ENCODE assay signal across 16 cellular contexts in the genomic region with DNA sequence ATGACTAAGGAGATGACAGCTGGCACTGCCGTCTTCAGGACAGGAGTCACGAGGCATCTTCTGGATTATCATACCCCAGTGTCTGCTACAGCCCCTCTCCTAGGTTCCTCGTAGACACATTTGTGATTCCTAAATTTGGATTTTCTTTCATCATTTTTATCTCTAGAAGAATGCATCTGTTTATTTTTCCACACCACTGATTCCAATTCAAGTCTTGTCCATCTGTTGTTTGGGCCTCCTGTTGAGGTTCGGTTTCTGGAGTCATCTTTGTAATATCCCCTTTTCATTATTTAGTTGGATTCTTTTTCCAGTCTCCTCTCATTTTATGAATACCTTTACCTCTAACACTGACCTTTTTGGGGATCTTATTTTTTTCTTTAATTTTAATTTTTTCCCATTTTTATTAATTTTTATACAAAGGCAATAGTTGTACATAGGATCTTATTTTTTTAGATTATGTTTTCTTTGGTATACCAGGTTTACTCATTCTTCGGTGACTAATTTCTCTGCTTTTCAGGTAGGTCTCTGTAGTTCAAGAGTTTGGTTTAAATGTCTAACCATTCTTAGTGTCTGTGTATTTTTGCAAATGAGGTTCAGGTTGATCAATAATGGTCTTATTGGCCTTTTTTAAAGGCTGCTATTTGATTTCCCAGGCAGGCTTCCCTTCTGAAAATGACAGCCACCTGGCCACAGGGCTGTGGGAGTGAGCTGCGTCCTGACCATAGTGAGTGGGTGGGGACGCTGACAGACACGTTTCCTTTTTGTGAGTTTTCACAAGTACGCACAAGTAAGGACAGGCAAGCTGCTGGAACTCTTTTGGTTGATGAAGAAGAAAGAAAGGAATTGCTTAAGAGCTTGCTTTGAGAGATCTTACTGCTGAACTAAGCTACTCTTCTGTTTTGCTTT. TPM values are rescaled to one million over a fixed set of nuclear protein-coding genes. Genes with fewer than 3 reads are reported as not detected.
A peak's percentile ranks its signal among the peaks of the same experiment; 100 is the strongest.
DNase-seq lines count a peak whose midpoint lies in the region; ATAC-seq and TF ChIP-seq lines count a peak whose summit lies in the region.
"Had no signal": no experiment of that assay in that cellular context is flagged by ENCODE, and none has a peak within 500 bp of the region (broad histone marks: within the 10 kb centered on the region; RNA-seq: fewer than 3 reads in every experiment).

No MANE protein-coding gene starts in this region.

- dilution Hi-C loops in mammary epithelial cell (cut with HindIII; ENCODE audit: low sequenced_read_pairs): no loop called here

- no peak overlapping the region for H3K9ac ChIP-seq in mammary epithelial cell (ENCODE audit: insufficient read depth, low read length)
- H3K9ac ChIP-seq: SK-N-SH had no signal

- no peaks in the 10 kb centered on the region for H3K9me3 ChIP-seq in mammary epithelial cell (replicated peaks; ENCODE audit: insufficient read depth, low read length)
- H3K9me3 ChIP-seq: colonic mucosa, lower lobe of right lung, SK-N-SH, stomach had no signal

- H3K4me2 ChIP-seq in mammary epithelial cell (ENCODE audit: insufficient read depth, low read depth, low read length): peak overlapping the region; percentile 74
- H3K4me2 ChIP-seq: SK-N-SH had no signal

- CTCF ChIA-PET in mammary epithelial cell (lab: Charles Lee; ENCODE audit: low non-redundant PET) (no interaction called here), Calu3 (lab: Charles Lee) (interaction anchor here (1.2 kb wide), 1 partner anchor 15 kb away, joined by 3 read pairs; no protein-coding TSS in a partner anchor)

- in situ Hi-C loops in mammary epithelial cell (cut with MboI; ENCODE audit: low sequenced_read_pairs in 2 of 2): no loop called here

- peak overlapping the region; percentile 27 for H2AFZ ChIP-seq in mammary epithelial cell (ENCODE audit: low read depth, low read length)

- H3K27ac ChIP-seq in mammary epithelial cell (ENCODE audit: insufficient read depth, low read depth, low read length): no peak overlapping the region
- H3K27ac ChIP-seq: colonic mucosa, lower lobe of right lung, stomach had no signal

- H3K36me3 ChIP-seq in mammary epithelial cell (ENCODE audit: insufficient read depth, low read length): no peaks in the 10 kb centered on the region
- H3K36me3 ChIP-seq: colonic mucosa, lower lobe of right lung had no signal

- intact Hi-C loops in mammary epithelial cell (cut with micrococcal nuclease) (no loop called here), Calu3 (cut with micrococcal nuclease; ENCODE audit: unreplicated experiment) (loop anchor here (5.0 kb wide), 1 partner anchor 33 kb away; a partner anchor contains a TSS)

- WGBS in mammary epithelial cell (ENCODE audit: low coverage, missing lambda C conversion rate): 52% methylated on average over 9 of the region's 9 CpGs

- H3K36me3 Mint-ChIP-seq in Calu3 (ENCODE audit: insufficient read depth, unreplicated experiment): peaks cover 5% of the 10 kb centered on the region

- H3K9me3 Mint-ChIP-seq in Calu3 (ENCODE audit: low read depth, unreplicated experiment): no peaks in the 10 kb centered on the region

- peaks cover 23% of the 10 kb centered on the region for H3K4me1 ChIP-seq in mammary epithelial cell (ENCODE audit: insufficient read depth, low read length)
- H3K4me1 ChIP-seq: colonic mucosa, lower lobe of right lung had no signal

- peak overlapping the region in 1 of 3 experiments; percentile 6 for H3K4me3 ChIP-seq in mammary epithelial cell (replicated peaks in 1 of 3; ENCODE audit: insufficient read depth in 1 of 3, low read depth in 2 of 3, low read length in 3 of 3)
- H3K4me3 ChIP-seq: colonic mucosa, lower lobe of right lung, stomach had no signal

- ATAC-seq in GM18511 (IDR thresholded peaks at IDR 0.05; ENCODE audit: unreplicated experiment): peak; percentile 49
- ATAC-seq in HG02870 (IDR thresholded peaks at IDR 0.05; ENCODE audit: unreplicated experiment): peak; percentile 62
- ATAC-seq: lower lobe of right lung, sciatic nerve had no signal

- H3K79me2 ChIP-seq in mammary epithelial cell (ENCODE audit: insufficient read depth, low read length): peaks cover 32% of the 10 kb centered on the region

- H4K20me1 ChIP-seq in mammary epithelial cell (ENCODE audit: insufficient read depth, low read length): no peaks in the 10 kb centered on the region

- TF ChIP-seq CTCF in mammary epithelial cell (conservative IDR thresholded peaks at IDR 0.05 in 1 of 2, IDR thresholded peaks at IDR 0.05 in 1 of 2; ENCODE audit: extremely low read depth in 1 of 2, insufficient read depth in 1 of 2, low read depth in 1 of 2, low read length in 2 of 2): no peak
- no peak for TF ChIP-seq CTCF in Calu3 (IDR thresholded peaks at IDR 0.05; ENCODE audit: unreplicated experiment)

- H3K27ac Mint-ChIP-seq in Calu3 (ENCODE audit: unreplicated experiment): no peak overlapping the region
- H3K27ac Mint-ChIP-seq: nephron progenitor cell had no signal

- peak; percentile 9 for DNase-seq in CD1c-positive myeloid dendritic cell (ENCODE audit: extremely low spot score)
- DNase-seq in mammary epithelial cell: peak; percentile 88
- no peak for DNase-seq in ureter (ENCODE audit: low spot score)
- no peak for DNase-seq in Calu3
- DNase-seq in putamen (ENCODE audit: low spot score): no peak
- DNase-seq in SK-N-DZ (ENCODE audit: low spot score): no peak
- DNase-seq: activated T-cell treated with anti-CD3 and anti-CD28 coated beads, Interleukin-2, amount 50 U/mL, for 1 hour; colonic mucosa; lower lobe of right lung; nephron progenitor cell; SK-N-SH; stimulated activated CD4-positive, alpha-beta T cell treated with anti-CD3 and anti-CD28 coated beads, Interleukin-4, amount 100 ng/mL, for 24 hours; stomach had no signal

- BruUV-seq in mammary epithelial cell (replicated peaks; lab: Mats Ljungman, UMichigan): no TSS peak
- no TSS peak for BruUV-seq in Calu3 (replicated peaks; lab: Mats Ljungman, UMichigan)

- H3K4me3 Mint-ChIP-seq in Calu3 (ENCODE audit: low read depth, unreplicated experiment): no peak overlapping the region
- H3K4me3 Mint-ChIP-seq: nephron progenitor cell had no signal

- H3K27me3 ChIP-seq in mammary epithelial cell (ENCODE audit: insufficient read depth, low read length): no peaks in the 10 kb centered on the region
- H3K27me3 ChIP-seq: colonic mucosa, stomach had no signal

- no peaks in the 10 kb centered on the region for H3K27me3 Mint-ChIP-seq in Calu3 (ENCODE audit: unreplicated experiment)

- H3K4me1 Mint-ChIP-seq in Calu3 (ENCODE audit: low read depth, unreplicated experiment): peaks cover 19% of the 10 kb centered on the region
- H3K4me1 Mint-ChIP-seq: nephron progenitor cell had no signal

RNA-seq across cellular contexts. Expression of a gene that starts 34.5 kb away (rescaled TPM):
- 10 to 100 TPM; 38.5 to 40.2 TPM for total RNA-seq in mammary epithelial cell
- 22.0 TPM for polyA plus RNA-seq in mammary epithelial cell
- 103 TPM for polyA minus RNA-seq in mammary epithelial cell
- 120 TPM for total RNA-seq in ureter
- 59.0 and 67.7 TPM in 2 replicates for total RNA-seq in Calu3 (2022)
- 16.2 and 24.0 TPM in 2 replicates for polyA plus RNA-seq in SK-N-DZ (2014; cell fraction: cytosol; rRNA removed)
- polyA plus RNA-seq in SK-N-DZ (2014; cell fraction: nucleus; rRNA removed): 36.2 and 40.0 TPM in 2 replicates

Comparison
In these comparisons a context has a peak if more than half of its experiments do, and no peak if none do; other contexts are left out.
1. DNase-seq: peak in CD1c-positive myeloid dendritic cell (single experiment) and mammary epithelial cell (single experiment); none in ureter (single experiment), Calu3 (single experiment), putamen (single experiment) and SK-N-DZ (single experiment).